8 cellular contexts compared by ENCODE assay signal in genomic region chr9:96874947-96875459, GRCh38. TPM values are rescaled to one million over a fixed set of nuclear protein-coding genes. Genes with fewer than 3 reads are reported as not detected.
DNase-seq lines count a peak whose midpoint lies in the region; ATAC-seq, FAIRE-seq and TF ChIP-seq lines count a peak whose summit lies in the region.

No MANE protein-coding gene starts in this region.

- no peaks in the 10 kb centered on the region for H3K4me1 ChIP-seq in KMS-11 (ENCODE audit: low read depth, poor library complexity, severe bottlenecking)
- no peaks in the 10 kb centered on the region for H3K4me1 ChIP-seq in fibroblast of lung (ENCODE audit: control insufficient read depth, extremely low read depth, insufficient read depth, low read length)
- no peaks in the 10 kb centered on the region for H3K4me1 ChIP-seq in neuron (ENCODE audit: insufficient read depth, low read length)

- H3K4me3 ChIP-seq in KMS-11 (IDR thresholded peaks at IDR 0.05; ENCODE audit: insufficient read depth, low read depth, low read length) (no peak overlapping the region), fibroblast of lung (replicated peaks in 1 of 4; ENCODE audit: control extremely low read depth in 1 of 4, insufficient read depth in 1 of 4, low read depth in 3 of 4, low read length in 4 of 4) (peak overlapping the region in 2 of 4 experiments; percentile 50 to 78), neuron (ENCODE audit: low read length) (peak overlapping the region; percentile 57), MG63 (no peak overlapping the region; the same call in 1 of the 2 replicates)

- POLR2A ChIA-PET in activated B cell treated with CpG ODN at 0.5 μM for 24 hours (lab: Charles Lee): interaction anchor here (0.6 kb wide), 1 partner anchor 1048 kb away, joined by 5 read pairs; the partner anchor contains the start of gene TRMO

- peaks cover 35% of the 10 kb centered on the region for H3K27me3 Mint-ChIP-seq in activated B cell treated with CpG ODN at 0.5 μM for 24 hours

- H2AFZ ChIP-seq in KMS-11 (ENCODE audit: low read depth): peak overlapping the region; percentile 48; the same call in 1 of the 2 replicates
- H2AFZ ChIP-seq in fibroblast of lung (ENCODE audit: low read length): no peak overlapping the region
- peak overlapping the region; percentile 74 for H2AFZ ChIP-seq in neuron (ENCODE audit: low read depth, low read length)

- no peaks in the 10 kb centered on the region for H3K9me3 Mint-ChIP-seq in activated B cell treated with CpG ODN at 0.5 μM for 24 hours

- peaks cover 35% of the 10 kb centered on the region for H3K4me1 Mint-ChIP-seq in activated B cell treated with CpG ODN at 0.5 μM for 24 hours

- H3K9me3 ChIP-seq in fibroblast of lung (ENCODE audit: control insufficient read depth, insufficient read depth, low read depth, low read length) (no peaks in the 10 kb centered on the region), neuron (ENCODE audit: low read length) (no peaks in the 10 kb centered on the region), MG63 (no peaks in the 10 kb centered on the region)

- intact Hi-C loops in activated B cell treated with CpG ODN at 0.5 μM for 24 hours (cut with micrococcal nuclease): no loop called here

- H3K27me3 ChIP-seq in KMS-11 (ENCODE audit: insufficient read depth, low read depth) (no peaks in the 10 kb centered on the region), fibroblast of lung (ENCODE audit: control insufficient read depth, insufficient read depth, low read length) (peaks cover 17% of the 10 kb centered on the region), neuron (ENCODE audit: insufficient read depth, low read length) (no peaks in the 10 kb centered on the region), MG63 (no peaks in the 10 kb centered on the region)

- H3K79me2 ChIP-seq in KMS-11 (ENCODE audit: insufficient read depth, low read depth) (no peaks in the 10 kb centered on the region), fibroblast of lung (ENCODE audit: control insufficient read depth, insufficient read depth, low read length) (no peaks in the 10 kb centered on the region)

- H3K4me2 ChIP-seq in KMS-11 (no peak overlapping the region), fibroblast of lung (ENCODE audit: extremely low read depth, insufficient read depth, low read length) (peak overlapping the region; percentile 75)

- H3K27ac ChIP-seq in KMS-11 (no peak overlapping the region), fibroblast of lung (ENCODE audit: insufficient read depth, low read length) (no peak overlapping the region)

- H3K36me3 Mint-ChIP-seq in activated B cell treated with CpG ODN at 0.5 μM for 24 hours (ENCODE audit: low read depth): no peaks in the 10 kb centered on the region

- peak; percentile 94 for FAIRE-seq in GM12891 (lab: Jason Lieb, UNC)

- peak; percentile 64 for ATAC-seq in GM21723 (IDR thresholded peaks at IDR 0.05; ENCODE audit: unreplicated experiment)
- ATAC-seq in activated B cell treated with CpG ODN at 0.5 μM for 24 hours (ENCODE audit: low read depth): peak; percentile 53

- TF ChIP-seq CTCF in KMS-11 (conservative IDR thresholded peaks at IDR 0.05; ENCODE audit: low read depth, low read length) (no peak), activated B cell treated with CpG ODN at 0.5 μM for 24 hours (IDR thresholded peaks at IDR 0.05) (no peak), fibroblast of lung (conservative IDR thresholded peaks at IDR 0.05 in 1 of 2, IDR thresholded peaks at IDR 0.05 in 1 of 2; ENCODE audit: low read depth in 1 of 2, low read length in 2 of 2) (no peak)

- CTCF ChIA-PET in activated B cell treated with CpG ODN at 0.5 μM for 24 hours (lab: Charles Lee): interaction anchor here (0.7 to 2.7 kb wide), 2 partner anchors 18 to 21 kb away, joined by 4 to 9 read pairs; partner anchors contain the start of gene ZNF782

- H3K9ac ChIP-seq in KMS-11 (no peak overlapping the region), fibroblast of lung (ENCODE audit: insufficient read depth, low read length) (no peak overlapping the region)

- H3K36me3 ChIP-seq in KMS-11 (ENCODE audit: insufficient read depth) (no peaks in the 10 kb centered on the region), fibroblast of lung (ENCODE audit: control insufficient read depth, insufficient read depth, low read length) (no peaks in the 10 kb centered on the region), neuron (ENCODE audit: insufficient read depth, low read length) (no peaks in the 10 kb centered on the region), MG63 (no peaks in the 10 kb centered on the region)

- no peaks in the 10 kb centered on the region for H4K20me1 ChIP-seq in KMS-11 (ENCODE audit: insufficient read depth)
- H4K20me1 ChIP-seq in fibroblast of lung (ENCODE audit: control insufficient read depth, extremely low read depth, insufficient read depth, low read length): no peaks in the 10 kb centered on the region

- H3K27ac Mint-ChIP-seq in activated B cell treated with CpG ODN at 0.5 μM for 24 hours: no peak overlapping the region

- H3K4me3 Mint-ChIP-seq in activated B cell treated with CpG ODN at 0.5 μM for 24 hours: peak overlapping the region; percentile 85

- peak; percentile 39; the same call in 1 of the 2 replicates for TF ChIP-seq POLR2A in GM12891 (IDR thresholded peaks at IDR 0.05; ENCODE audit: low read depth, low read length)

- DNase-seq in GM12891 (ENCODE audit: insufficient read length, low spot score) (no peak), activated B cell treated with CpG ODN at 0.5 μM for 24 hours (no peak), fibroblast of lung (ENCODE audit: low read depth in 2 of 2) (peak; percentile 32 to 58), MG63 (no peak), NCI-H446 treated with DMSO at 0.1 percent for 48 hours (lab: John Stamatoyannopoulos, UW) (no peak)

TF ChIP-seq in GM12891, 5 proteins besides CTCF, POLR2A, EP300 and RAD21:
- TF ChIP-seq SPI1 (IDR thresholded peaks at IDR 0.05; ENCODE audit: low read depth, low read length): peak; percentile 42
- TF ChIP-seq PAX5 (IDR thresholded peaks at IDR 0.05; ENCODE audit: insufficient read depth, low read length, severe bottlenecking): no peak

RNA-seq across cellular contexts. Expression of gene ZNF782, which starts 20.7 kb away (rescaled TPM):
- 2.7 TPM for polyA plus RNA-seq in GM12891 (2012; ENCODE audit: low read depth, missing spikeins)
- total RNA-seq in activated B cell treated with CpG ODN at 0.5 μM for 24 hours (7.7 and 8.0 TPM in 2 replicates), fibroblast of lung (2.6 and 3.3 TPM in 2 replicates)
- polyA plus RNA-seq in fibroblast of lung: 1.2 and 1.4 TPM in 2 replicates
- polyA plus RNA-seq in fibroblast of lung (2012): 1.2 and 1.4 TPM in 2 replicates
- 0.70 and 2.3 TPM in 2 replicates for polyA minus RNA-seq in fibroblast of lung (ENCODE audit: low replicate concordance)
- total RNA-seq in MG63 (2014; rRNA removed; shearing (Covaris generic); ENCODE audit: low replicate concordance): 5.1 and 6.3 TPM in 2 replicates

RNA-seq across cellular contexts. Expression of gene NUTM2G, which starts 53.6 kb away (rescaled TPM):
- 0.14 TPM for polyA plus RNA-seq in GM12891 (2012; ENCODE audit: low read depth, missing spikeins)
- total RNA-seq in activated B cell treated with CpG ODN at 0.5 μM for 24 hours (not detected in 2 replicates), fibroblast of lung (not detected in 2 replicates)
- polyA plus RNA-seq in fibroblast of lung: not detected in 2 replicates
- 0.08 TPM in 2 replicates for polyA plus RNA-seq in fibroblast of lung (2012)
- polyA minus RNA-seq in fibroblast of lung (ENCODE audit: low replicate concordance): not detected in 2 replicates
- not detected in 2 replicates for total RNA-seq in MG63 (2014; rRNA removed; shearing (Covaris generic); ENCODE audit: low replicate concordance)

Comparison
In these comparisons a context has a peak if more than half of its experiments do, and no peak if none do; other contexts are left out.
1. DNase-seq: peak in fibroblast of lung (2 of 2); none in GM12891 (single experiment), activated B cell treated with CpG ODN at 0.5 μM for 24 hours (single experiment), MG63 (single experiment) and NCI-H446 treated with DMSO at 0.1 percent for 48 hours (single experiment).